ENCODE assay signal across 7 cellular contexts in the genomic region with DNA sequence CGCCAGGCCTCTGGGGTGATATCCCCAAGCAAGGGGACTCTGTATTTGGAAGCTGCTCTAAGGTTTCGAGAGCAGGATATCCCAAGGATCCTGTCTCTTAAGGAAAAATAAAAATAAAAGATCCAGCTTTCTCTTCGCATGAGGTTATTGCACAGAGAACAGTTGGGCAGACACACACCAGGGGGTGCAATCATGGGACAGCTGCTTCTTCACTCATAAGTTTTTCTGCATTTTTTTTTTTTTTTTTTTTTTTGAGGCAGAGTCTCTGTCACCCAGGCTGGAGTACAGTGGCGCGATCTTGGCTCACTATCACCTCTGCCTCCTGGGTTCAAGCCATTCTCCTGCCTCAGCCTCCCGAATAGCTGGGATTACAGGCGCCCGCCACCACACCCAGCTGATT. TPM values are rescaled to one million over a fixed set of nuclear protein-coding genes. Genes with fewer than 3 reads are reported as not detected.
"Had no signal": no experiment of that assay in that cellular context is flagged by ENCODE, and none has a peak within 500 bp of the region (broad histone marks: within the 10 kb centered on the region; RNA-seq: fewer than 3 reads in every experiment).

No MANE protein-coding gene starts in this region.

RNA-seq across cellular contexts. Expression of a gene that starts 32.6 kb away (rescaled TPM):
- total RNA-seq: astrocyte, breast epithelium, fibroblast of lung, heart right ventricle, left cardiac atrium, tibial nerve had no signal
- polyA plus RNA-seq: liver had no signal

RNA-seq across cellular contexts. Expression of a gene that starts 40.4 kb away (rescaled TPM):
- polyA plus RNA-seq: fibroblast of lung had no signal
